35 cellular contexts compared by ENCODE assay signal in genomic region chr19:30741539-30741938, GRCh38.
"Had no signal": no experiment of that assay in that cellular context is flagged by ENCODE, and none has a peak within 500 bp of the region (broad histone marks: within the 10 kb centered on the region; RNA-seq: fewer than 3 reads in every experiment).

No MANE protein-coding gene starts in this region.

- DNase-seq: Karpas-422, Kasumi-1, KG1, MG63, MM.1S, MV-4-11, NCI-H1048, NCI-H1092, NCI-H1092 treated with DMSO at 0.1 percent for 48 hours, NCI-H1105, NCI-H1105 treated with DMSO at 0.1 percent for 48 hours, NCI-H1417, NCI-H1417 treated with DMSO at 0.1 percent for 48 hours, NCI-H1436, NCI-H1436 treated with DMSO at 0.1 percent for 48 hours, NCI-H146, NCI-H1694, NCI-H1694 treated with DMSO at 0.1 percent for 48 hours, NCI-H187, NCI-H187 treated with DMSO at 0.1 percent for 48 hours, NCI-H1930, NCI-H2029, NCI-H2029 treated with DMSO at 0.1 percent for 48 hours, NCI-H2081, NCI-H2081 treated with DMSO at 0.1 percent for 48 hours, NCI-H2107, NCI-H2171, NCI-H2171 treated with DMSO at 0.1 percent for 48 hours, NCI-H2227 treated with DMSO at 0.1 percent for 48 hours, NCI-H226, NCI-H345, NCI-H446, NCI-H446 treated with DMSO at 0.1 percent for 48 hours, NCI-H510A had no signal

- H3K9ac ChIP-seq: KMS-11 had no signal

- H3K36me3 ChIP-seq: MG63 had no signal

- H3K27ac ChIP-seq: KMS-11 had no signal

- H3K4me3 ChIP-seq: MG63 had no signal

- H3K9me3 ChIP-seq: MG63 had no signal

- H3K4me2 ChIP-seq: KMS-11 had no signal
